29 cellular contexts compared by ENCODE assay signal in genomic region chr1:241802849-241803248, GRCh38.
"Had no signal": no experiment of that assay in that cellular context is flagged by ENCODE, and none has a peak within 500 bp of the region (broad histone marks: within the 10 kb centered on the region; RNA-seq: fewer than 3 reads in every experiment).

No MANE protein-coding gene starts in this region.

- H3K27ac ChIP-seq: gastroesophageal sphincter, lower lobe of right lung, right lobe of liver, upper lobe of left lung, vagina, WERI-Rb-1 had no signal

- H3K9me3 Mint-ChIP-seq: activated CD4-positive, alpha-beta memory T cell treated with anti-CD3 and anti-CD28 coated beads for 36 hours; activated naive CD4-positive, alpha-beta T cell treated with anti-CD3 and anti-CD28 coated beads, Interleukin-2, amount 10 ng/mL, durations not matched to agents 7 days and 5 days; activated naive CD8-positive, alpha-beta T cell treated with anti-CD3 and anti-CD28 coated beads, Interleukin-2, amount 10 ng/mL, durations not matched to agents 7 days and 5 days; activated T-cell treated with anti-CD3 and anti-CD28 coated beads, Interleukin-2, amount 50 U/mL, for 24 hours; nephron had no signal

- H3K27me3 Mint-ChIP-seq: activated CD4-positive, alpha-beta memory T cell treated with anti-CD3 and anti-CD28 coated beads for 36 hours; activated T-cell treated with anti-CD3 and anti-CD28 coated beads, Interleukin-2, amount 50 U/mL, for 24 hours had no signal

- H3K9me3 ChIP-seq: gastroesophageal sphincter, lower lobe of right lung, mucosa of descending colon, right lobe of liver, upper lobe of left lung, vagina had no signal

- H3K27me3 ChIP-seq: gastroesophageal sphincter, right lobe of liver, upper lobe of left lung, vagina had no signal

- FAIRE-seq: colon, endometrium had no signal

- H3K36me3 Mint-ChIP-seq: activated CD4-positive, alpha-beta memory T cell treated with anti-CD3 and anti-CD28 coated beads for 36 hours; activated naive CD4-positive, alpha-beta T cell treated with anti-CD3 and anti-CD28 coated beads, Interleukin-2, amount 10 ng/mL, durations not matched to agents 7 days and 5 days; activated naive CD8-positive, alpha-beta T cell treated with anti-CD3 and anti-CD28 coated beads, Interleukin-2, amount 10 ng/mL, durations not matched to agents 7 days and 5 days had no signal

- H3K36me3 ChIP-seq: gastroesophageal sphincter, lower lobe of right lung, right lobe of liver, upper lobe of left lung, vagina, WERI-Rb-1 had no signal

- H3K4me1 Mint-ChIP-seq: activated naive CD4-positive, alpha-beta T cell treated with anti-CD3 and anti-CD28 coated beads, Interleukin-2, amount 10 ng/mL, durations not matched to agents 7 days and 5 days; activated naive CD8-positive, alpha-beta T cell treated with anti-CD3 and anti-CD28 coated beads, Interleukin-2, amount 10 ng/mL, durations not matched to agents 7 days and 5 days; nephron; T-helper 17 cell had no signal

- ATAC-seq: activated CD4-positive, CD25-positive, alpha-beta regulatory T cell treated with anti-CD3 and anti-CD28 coated beads, Interleukin-2, amount 50 U/mL, for 24 hours; gastroesophageal sphincter; left lobe of liver; lower lobe of right lung; mucosa of descending colon; right lobe of liver; stimulated activated naive CD8-positive, alpha-beta T cell treated with anti-CD3 and anti-CD28 coated beads, Interleukin-15, Interleukin-2, amounts not matched to agents 100 U/mL and 50 U/mL, for 24 hours; T-helper 17 cell had no signal

- H3K4me1 ChIP-seq: gastroesophageal sphincter, lower lobe of right lung, right lobe of liver, upper lobe of left lung, vagina had no signal

- H3K27ac Mint-ChIP-seq: activated CD4-positive, alpha-beta memory T cell treated with anti-CD3 and anti-CD28 coated beads for 36 hours; activated naive CD4-positive, alpha-beta T cell treated with anti-CD3 and anti-CD28 coated beads, Interleukin-2, amount 10 ng/mL, durations not matched to agents 7 days and 5 days; activated naive CD8-positive, alpha-beta T cell treated with anti-CD3 and anti-CD28 coated beads, Interleukin-2, amount 10 ng/mL, durations not matched to agents 7 days and 5 days; activated T-cell treated with anti-CD3 and anti-CD28 coated beads, Interleukin-2, amount 50 U/mL, for 24 hours; nephron; T-helper 17 cell had no signal

- DNase-seq: activated CD4-positive, alpha-beta memory T cell treated with anti-CD3 and anti-CD28 coated beads for 36 hours; activated CD4-positive, alpha-beta T cell treated with anti-CD3 and anti-CD28 coated beads for 48 hours; activated CD8-positive, alpha-beta memory T cell treated with anti-CD3 and anti-CD28 coated beads, Interleukin-2, amount 50 U/mL, for 48 hours; activated gamma-delta T cell; activated naive CD4-positive, alpha-beta T cell treated with anti-CD3 and anti-CD28 coated beads, Interleukin-2, amount 10 ng/mL, durations not matched to agents 7 days and 5 days; activated naive CD8-positive, alpha-beta T cell treated with anti-CD3 and anti-CD28 coated beads, Interleukin-2, amount 10 ng/mL, durations not matched to agents 7 days and 5 days; activated T-cell treated with anti-CD3 and anti-CD28 coated beads, Interleukin-2, amount 50 U/mL, for 24 hours; amniotic stem cell; dermis blood vessel endothelial cell; effector CD4-positive, alpha-beta T cell; erythroblast; hippocampal formation; lower lobe of right lung; mesendoderm; mucosa of descending colon; right lobe of liver; stimulated activated CD4-positive, alpha-beta T cell treated with anti-CD3 and anti-CD28 coated beads, Interleukin-2, amount 100 ng/mL, for 48 hours; stimulated activated naive CD8-positive, alpha-beta T cell treated with anti-CD3 and anti-CD28 coated beads, Interleukin-15, Interleukin-2, amounts not matched to agents 100 U/mL and 50 U/mL, for 24 hours; T-helper 17 cell; T1000; upper lobe of left lung; WERI-Rb-1 had no signal

- H3K4me3 Mint-ChIP-seq: activated CD4-positive, alpha-beta memory T cell treated with anti-CD3 and anti-CD28 coated beads for 36 hours; activated naive CD4-positive, alpha-beta T cell treated with anti-CD3 and anti-CD28 coated beads, Interleukin-2, amount 10 ng/mL, durations not matched to agents 7 days and 5 days; activated naive CD8-positive, alpha-beta T cell treated with anti-CD3 and anti-CD28 coated beads, Interleukin-2, amount 10 ng/mL, durations not matched to agents 7 days and 5 days; activated T-cell treated with anti-CD3 and anti-CD28 coated beads, Interleukin-2, amount 50 U/mL, for 24 hours; nephron; T-helper 17 cell had no signal

- H3K4me3 ChIP-seq: gastroesophageal sphincter, lower lobe of right lung, mucosa of descending colon, right lobe of liver, upper lobe of left lung, vagina had no signal
